14 cellular contexts compared by ENCODE assay signal in the genomic region with DNA sequence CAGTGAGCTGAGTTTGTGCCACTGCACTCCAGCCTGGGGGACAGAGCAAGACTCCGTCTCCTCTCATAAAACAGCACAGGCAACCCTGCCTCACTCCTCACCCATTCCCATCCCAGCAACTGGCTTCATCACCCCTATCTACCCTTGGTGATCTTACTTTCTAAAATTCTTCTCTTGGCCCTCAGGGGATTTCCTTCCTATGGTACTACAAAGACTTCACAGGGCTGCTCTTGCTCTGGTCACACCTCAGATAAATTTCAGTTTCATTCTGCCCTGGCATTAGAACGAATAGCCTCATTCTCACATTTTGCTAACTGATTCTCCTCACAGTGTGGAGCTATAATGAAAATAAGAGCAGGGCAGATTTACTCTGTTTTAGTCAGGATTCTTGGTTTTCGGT. TPM values are rescaled to one million over a fixed set of nuclear protein-coding genes. Genes with fewer than 3 reads are reported as not detected.
DNase-seq lines count a peak whose midpoint lies in the region; ATAC-seq, FAIRE-seq and TF ChIP-seq lines count a peak whose summit lies in the region.
"Had no signal": no experiment of that assay in that cellular context is flagged by ENCODE, and none has a peak within 500 bp of the region (broad histone marks: within the 10 kb centered on the region; RNA-seq: fewer than 3 reads in every experiment).

No MANE protein-coding gene starts in this region.

- TF ChIP-seq CTCF in esophagus squamous epithelium (IDR thresholded peaks at IDR 0.05), result no peak

- H3K27ac ChIP-seq in small intestine (ENCODE audit: low read depth in 1 of 2, low read length in 1 of 2) (no peak overlapping the region), esophagus squamous epithelium (no peak overlapping the region)
- H3K27ac ChIP-seq: ascending aorta; BLaER1 treated with 17β-estradiol and CSF1 and Interleukin-3, amounts not matched to agents 10 nM and 100 nM; psoas muscle had no signal

- 58 to 71% (median 67%) methylated on average over 3 of the region's 3 CpGs for WGBS in small intestine, 3 donors
- 53 to 77% methylated on average over 3 of the region's 3 CpGs for WGBS in esophagus squamous epithelium, 2 donors

- no peaks in the 10 kb centered on the region for H3K36me3 Mint-ChIP-seq in T-cell
- H3K36me3 Mint-ChIP-seq in activated CD4-positive, alpha-beta memory T cell treated with anti-CD3 and anti-CD28 coated beads for 36 hours, result no peaks in the 10 kb centered on the region

- peak overlapping the region in 2 of 3 donors; percentile 2 to 13 for H3K4me3 Mint-ChIP-seq in T-cell
- no peak overlapping the region for H3K4me3 Mint-ChIP-seq in activated CD4-positive, alpha-beta memory T cell treated with anti-CD3 and anti-CD28 coated beads for 36 hours

- no peaks in the 10 kb centered on the region for H3K36me3 ChIP-seq in small intestine (ENCODE audit: control insufficient read depth in 2 of 2, insufficient read depth in 2 of 2, low read length in 2 of 2)
- no peaks in the 10 kb centered on the region for H3K36me3 ChIP-seq in esophagus squamous epithelium
- H3K36me3 ChIP-seq: ascending aorta; BLaER1 treated with 17β-estradiol and CSF1 and Interleukin-3, amounts not matched to agents 10 nM and 100 nM had no signal

- H3K4me1 Mint-ChIP-seq in T-cell, result peaks cover 15 to 24% (median 18%) of the 10 kb centered on the region in 3 donors
- H3K4me1 Mint-ChIP-seq in activated CD4-positive, alpha-beta memory T cell treated with anti-CD3 and anti-CD28 coated beads for 36 hours (ENCODE audit: low read depth), result peaks cover 15% of the 10 kb centered on the region

- no peaks in the 10 kb centered on the region for H3K27me3 ChIP-seq in small intestine (ENCODE audit: control insufficient read depth in 2 of 2, insufficient read depth in 2 of 2, low read length in 2 of 2)
- H3K27me3 ChIP-seq in esophagus squamous epithelium, result no peaks in the 10 kb centered on the region
- H3K27me3 ChIP-seq: ascending aorta; BLaER1 treated with 17β-estradiol and CSF1 and Interleukin-3, amounts not matched to agents 10 nM and 100 nM had no signal

- H3K9me3 Mint-ChIP-seq in T-cell, result no peaks in the 10 kb centered on the region
- H3K9me3 Mint-ChIP-seq in activated CD4-positive, alpha-beta memory T cell treated with anti-CD3 and anti-CD28 coated beads for 36 hours, result no peaks in the 10 kb centered on the region

- no peaks in the 10 kb centered on the region for H3K27me3 Mint-ChIP-seq in T-cell
- no peaks in the 10 kb centered on the region for H3K27me3 Mint-ChIP-seq in activated CD4-positive, alpha-beta memory T cell treated with anti-CD3 and anti-CD28 coated beads for 36 hours

- POLR2A ChIA-PET in T-cell (lab: Charles Lee), result no interaction called here
- POLR2A ChIA-PET in activated CD4-positive, alpha-beta memory T cell treated with anti-CD3 and anti-CD28 coated beads for 36 hours (lab: Charles Lee), result no interaction called here

- peak overlapping the region; percentile 45 to 59 for H3K27ac Mint-ChIP-seq in T-cell
- H3K27ac Mint-ChIP-seq in activated CD4-positive, alpha-beta memory T cell treated with anti-CD3 and anti-CD28 coated beads for 36 hours, result no peak overlapping the region

- DNase-seq in GM12892 (ENCODE audit: insufficient read length), result no peak
- no peak for DNase-seq in T-cell
- DNase-seq in activated CD4-positive, alpha-beta memory T cell treated with anti-CD3 and anti-CD28 coated beads for 36 hours, result no peak
- no peak for DNase-seq in foreskin melanocyte
- DNase-seq in small intestine, result no peak
- no peak for DNase-seq in esophagus squamous epithelium (lab: John Stamatoyannopoulos, UW)
- DNase-seq: activated CD4-positive, CD25-positive, alpha-beta regulatory T cell treated with anti-CD3 and anti-CD28 coated beads, Interleukin-2, amount 50 U/mL, for 72 hours; erythroblast; left cardiac atrium; psoas muscle had no signal

- TF ChIP-seq POLR2A in GM12892 (IDR thresholded peaks at IDR 0.05; ENCODE audit: low read depth, low read length) (no peak), esophagus squamous epithelium (IDR thresholded peaks at IDR 0.05) (no peak)

- no peaks in the 10 kb centered on the region for H3K9me3 ChIP-seq in small intestine (ENCODE audit: control insufficient read depth, low read depth)
- no peaks in the 10 kb centered on the region for H3K9me3 ChIP-seq in esophagus squamous epithelium
- H3K9me3 ChIP-seq: ascending aorta; BLaER1 treated with 17β-estradiol and CSF1 and Interleukin-3, amounts not matched to agents 10 nM and 100 nM; psoas muscle had no signal

- CTCF ChIA-PET in T-cell (lab: Charles Lee), result interaction anchor here (0.5 to 3.8 kb wide), 12 partner anchors 10 to 1753 kb away, joined by 3 to 56 read pairs (median 13); no protein-coding TSS in a partner anchor
- CTCF ChIA-PET in activated CD4-positive, alpha-beta memory T cell treated with anti-CD3 and anti-CD28 coated beads for 36 hours (lab: Charles Lee), result interaction anchor here (1.2 to 4.5 kb wide), 8 partner anchors 10 to 1090 kb away, joined by 3 to 63 read pairs (median 10); no protein-coding TSS in a partner anchor

- intact Hi-C loops in activated CD4-positive, alpha-beta memory T cell treated with anti-CD3 and anti-CD28 coated beads for 36 hours (cut with micrococcal nuclease), result loop anchor here (5.0 kb wide), 1 partner anchor 96 kb away; no protein-coding TSS in a partner anchor
- intact Hi-C loops in esophagus squamous epithelium (cut with DNase I), result loop anchor here (10.0 kb wide), 1 partner anchor 1083 kb away; no protein-coding TSS in a partner anchor

- peak; percentile 91 for ATAC-seq in GM19452 (IDR thresholded peaks at IDR 0.05; ENCODE audit: unreplicated experiment)
- ATAC-seq in HG02943 (IDR thresholded peaks at IDR 0.05; ENCODE audit: low read depth, unreplicated experiment), result peak; percentile 72
- peak in 2 of 4 experiments; percentile 30 to 39 for ATAC-seq in T-cell (replicated peaks in 1 of 4)

- no peak overlapping the region for H3K4me3 ChIP-seq in small intestine (ENCODE audit: low read depth in 1 of 2, low read length in 2 of 2)
- no peak overlapping the region for H3K4me3 ChIP-seq in esophagus squamous epithelium
- H3K4me3 ChIP-seq: ascending aorta; BLaER1 treated with 17β-estradiol and CSF1 and Interleukin-3, amounts not matched to agents 10 nM and 100 nM; psoas muscle had no signal

- H3K4me1 ChIP-seq in small intestine (ENCODE audit: control insufficient read depth in 2 of 2, insufficient read depth in 1 of 2, low read depth in 1 of 2, low read length in 1 of 2) (no peaks in the 10 kb centered on the region), esophagus squamous epithelium (no peaks in the 10 kb centered on the region)
- H3K4me1 ChIP-seq: BLaER1 treated with 17β-estradiol and CSF1 and Interleukin-3, amounts not matched to agents 10 nM and 100 nM; psoas muscle had no signal

- FAIRE-seq in GM12892 (lab: Jason Lieb, UNC), result peak; percentile 63
- no peak for FAIRE-seq in small intestine (lab: Jason Lieb, UNC)

RNA-seq across cellular contexts. Expression of gene CRBN, which starts 22.1 kb away (rescaled TPM):
- polyA plus RNA-seq in GM12892 (2012; ENCODE audit: missing spikeins), result 26.7 TPM
- total RNA-seq in T-cell (100 to 1,000 TPM; 104 to 150 (median 117) TPM), esophagus squamous epithelium (100 to 1,000 TPM in 1 of 4 donors, 10 to 100 TPM in 3; 13.3 to 118 (median 44.6) TPM)
- 10 to 100 TPM; 40.4 to 45.4 TPM for total RNA-seq in activated CD4-positive, alpha-beta memory T cell treated with anti-CD3 and anti-CD28 coated beads for 36 hours
- polyA plus RNA-seq in small intestine, result 10 to 100 TPM; 26.6 to 33.8 (median 32.4) TPM
